19 cellular contexts compared by ENCODE assay signal in genomic region chr12:80565276-80565675, GRCh38.
DNase-seq lines count a peak whose midpoint lies in the region; ATAC-seq and TF ChIP-seq lines count a peak whose summit lies in the region.
"Had no signal": no experiment of that assay in that cellular context is flagged by ENCODE, and none has a peak within 500 bp of the region (broad histone marks: within the 10 kb centered on the region; RNA-seq: fewer than 3 reads in every experiment).

No MANE protein-coding gene starts in this region.

- H3K27ac Mint-ChIP-seq in mesothelial cell of epicardium = peak overlapping the region; percentile 89
- H3K27ac Mint-ChIP-seq: nephron progenitor cell had no signal

- H3K27me3 Mint-ChIP-seq in mesothelial cell of epicardium (ENCODE audit: low read depth) = no peaks in the 10 kb centered on the region

- peaks cover 3% of the 10 kb centered on the region for H3K9me3 Mint-ChIP-seq in mesothelial cell of epicardium

- H3K4me3 Mint-ChIP-seq in mesothelial cell of epicardium = no peak overlapping the region
- H3K4me3 Mint-ChIP-seq: activated T-cell treated with anti-CD3 and anti-CD28 coated beads, Interleukin-2, amount 50 U/mL, for 4 hours; nephron progenitor cell had no signal

- no peaks in the 10 kb centered on the region for H3K27me3 ChIP-seq in lower lobe of right lung (ENCODE audit: low read depth)

- no peaks in the 10 kb centered on the region for H3K36me3 ChIP-seq in lower lobe of right lung
- H3K36me3 ChIP-seq: left ventricle myocardium inferior had no signal

- H3K9me3 ChIP-seq in lower lobe of right lung = no peaks in the 10 kb centered on the region

- peaks cover 7% of the 10 kb centered on the region for H3K36me3 Mint-ChIP-seq in mesothelial cell of epicardium

- peaks cover 16% of the 10 kb centered on the region for H3K4me1 Mint-ChIP-seq in mesothelial cell of epicardium
- H3K4me1 Mint-ChIP-seq: nephron progenitor cell had no signal

- H3K4me3 ChIP-seq in lower lobe of right lung = no peak overlapping the region
- H3K4me3 ChIP-seq: left ventricle myocardium inferior had no signal

- no peaks in the 10 kb centered on the region for H3K4me1 ChIP-seq in lower lobe of right lung
- H3K4me1 ChIP-seq: left ventricle myocardium inferior had no signal

- intact Hi-C loops in lower lobe of right lung (cut with DNase I) = no loop called here

- DNase-seq in HCEC 1CT (peak; percentile 78), NCI-H524 treated with DMSO at 0.1 percent for 48 hours (lab: John Stamatoyannopoulos, UW) (peak; percentile 52), brain pericyte (ENCODE audit: low read depth, low spot score) (peak; percentile 16), mesothelial cell of epicardium (ENCODE audit: low spot score in 2 of 2, unreplicated experiment in 2 of 2) (no peak), glomerular visceral epithelial cell (ENCODE audit: extremely low spot score) (no peak), lower lobe of right lung (no peak)
- DNase-seq: activated CD4-positive, alpha-beta T cell treated with anti-CD3 and anti-CD28 coated beads for 48 hours; activated T-cell treated with anti-CD3 and anti-CD28 coated beads, Interleukin-2, amount 50 U/mL, for 4 hours; amygdala; effector memory CD4-positive, alpha-beta T cell; GDM1; left ventricle myocardium inferior; NCI-H2081; nephron progenitor cell; T-helper 2 cell had no signal

- TF ChIP-seq CTCF in mesothelial cell of epicardium (IDR thresholded peaks at IDR 0.05; ENCODE audit: unreplicated experiment) = no peak
- no peak for TF ChIP-seq CTCF in lower lobe of right lung (IDR thresholded peaks at IDR 0.05)

- H3K27ac ChIP-seq in lower lobe of right lung = no peak overlapping the region
- H3K27ac ChIP-seq: C4-2B, left ventricle myocardium inferior had no signal

- ATAC-seq in GM21786 (IDR thresholded peaks at IDR 0.05; ENCODE audit: unreplicated experiment) = no peak
- ATAC-seq in HG03097 (IDR thresholded peaks at IDR 0.05; ENCODE audit: low FRiP score, unreplicated experiment) = no peak
- no peak for ATAC-seq in lower lobe of right lung
- ATAC-seq: activated T-cell treated with anti-CD3 and anti-CD28 coated beads, Interleukin-2, amount 50 U/mL, for 4 hours; sciatic nerve had no signal

Comparison
In these comparisons a context has a peak if more than half of its experiments do, and no peak if none do; other contexts are left out.
1. DNase-seq: peak in HCEC 1CT (single experiment), NCI-H524 treated with DMSO at 0.1 percent for 48 hours (single experiment) and brain pericyte (single experiment); none in mesothelial cell of epicardium (0 of 2), glomerular visceral epithelial cell (single experiment) and lower lobe of right lung (single experiment).